14 cellular contexts compared by ENCODE assay signal in the genomic region with DNA sequence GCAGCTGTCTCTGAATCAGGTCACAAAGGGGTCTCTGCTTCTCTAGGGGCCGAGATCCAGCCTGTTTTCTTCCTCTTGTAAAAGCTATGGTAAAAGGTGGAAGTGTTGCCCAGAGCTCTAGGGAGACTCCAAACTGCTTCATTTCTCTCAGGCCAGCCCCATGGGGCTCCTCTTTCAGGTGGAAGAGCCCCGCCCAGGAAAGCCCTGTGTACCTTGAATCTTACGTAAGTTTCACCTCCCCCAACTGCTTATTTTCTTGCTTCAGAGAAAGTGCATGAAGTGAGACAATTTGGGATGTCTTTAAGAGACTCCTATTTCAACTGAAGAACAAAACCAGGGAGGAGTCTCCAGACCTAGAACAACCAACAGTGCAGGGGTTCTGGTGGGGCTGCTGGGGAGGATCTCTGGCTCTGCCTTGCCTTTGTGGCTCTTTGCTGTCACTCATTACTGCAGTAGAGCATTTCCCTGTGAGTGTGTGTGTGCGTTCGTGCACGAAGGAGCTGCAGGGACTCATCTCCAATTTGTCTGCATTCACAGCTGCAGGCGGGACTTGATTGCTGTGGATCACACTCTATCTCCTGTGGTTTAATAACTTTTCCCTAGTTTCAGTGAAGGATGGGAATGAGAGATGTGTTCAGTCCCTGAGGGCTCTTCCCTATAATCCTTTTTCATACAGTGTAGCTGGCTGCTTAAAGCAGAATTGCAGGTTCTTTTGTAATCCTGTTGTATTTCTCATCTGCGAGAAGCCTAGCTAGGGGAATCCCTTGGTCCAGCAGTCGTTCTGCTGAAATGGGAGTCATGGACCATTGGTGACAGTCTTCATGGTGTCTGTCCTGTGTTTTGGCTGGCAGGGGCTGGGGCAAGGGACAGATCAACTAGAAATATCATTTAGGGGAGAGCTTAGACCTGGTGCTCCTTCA. TPM values are rescaled to one million over a fixed set of nuclear protein-coding genes. Genes with fewer than 3 reads are reported as not detected.
A peak's percentile ranks its signal among the peaks of the same experiment; 100 is the strongest.
DNase-seq lines count a peak whose midpoint lies in the region; ATAC-seq and TF ChIP-seq lines count a peak whose summit lies in the region.
"Had no signal": no experiment of that assay in that cellular context is flagged by ENCODE, and none has a peak within 500 bp of the region (broad histone marks: within the 10 kb centered on the region; RNA-seq: fewer than 3 reads in every experiment).

No MANE protein-coding gene starts in this region.

- H3K9me3 ChIP-seq in Caco-2, result peaks cover 14% of the 10 kb centered on the region

- H3K27me3 Mint-ChIP-seq in Caco-2 (ENCODE audit: insufficient read depth, unreplicated experiment), result no peaks in the 10 kb centered on the region
- peaks cover 36% of the 10 kb centered on the region for H3K27me3 Mint-ChIP-seq in memory B cell

- H3K4me3 ChIP-seq in Caco-2 (ENCODE audit: low read depth, low read length), result 0 out of 2 replicates have a peak overlapping the region, but pooled peaks have one; percentile 9
- H3K4me3 ChIP-seq: thoracic aorta had no signal

- H3K9me3 Mint-ChIP-seq in Caco-2 (ENCODE audit: unreplicated experiment) (peaks cover 11% of the 10 kb centered on the region), memory B cell (peaks cover 6% of the 10 kb centered on the region)

- H3K27me3 ChIP-seq in Caco-2 (replicated peaks; ENCODE audit: control insufficient read depth, insufficient read depth, low read length), result no peaks in the 10 kb centered on the region

- H3K27ac Mint-ChIP-seq in Caco-2 (ENCODE audit: unreplicated experiment) (peak overlapping the region; percentile 76), memory B cell (no peak overlapping the region)

- H3K4me3 Mint-ChIP-seq in Caco-2 (ENCODE audit: unreplicated experiment), result peak overlapping the region; percentile 63
- no peak overlapping the region for H3K4me3 Mint-ChIP-seq in memory B cell

- POLR2A ChIA-PET in Caco-2 (lab: Charles Lee), result interaction anchor here (1.3 kb wide), 1 partner anchor 53 kb away, joined by 5 read pairs; a partner anchor contains a TSS
- POLR2A ChIA-PET in HEK293T (lab: Yijun Ruan, JAX), result interaction anchor here (0.9 kb wide), 1 partner anchor 35 kb away, joined by 3 read pairs; a partner anchor contains a TSS

- CTCF ChIA-PET in Caco-2 (lab: Charles Lee), result interaction anchor here (1.2 kb wide), 1 partner anchor 35 kb away, joined by 3 read pairs; a partner anchor contains a TSS
- CTCF ChIA-PET in HEK293T (lab: Yijun Ruan, JAX), result interaction anchor here (1.2 kb wide), 1 partner anchor 121 kb away, joined by 3 read pairs; no protein-coding TSS in a partner anchor

- H3K4me1 Mint-ChIP-seq in Caco-2 (ENCODE audit: low read depth, unreplicated experiment), result peaks cover 16% of the 10 kb centered on the region
- H3K4me1 Mint-ChIP-seq in memory B cell, result peaks cover 19% of the 10 kb centered on the region

- peak; percentile 41 for ATAC-seq in memory B cell (ENCODE audit: low read depth)
- ATAC-seq: left ventricle myocardium superior had no signal

- H3K4me1 ChIP-seq in Caco-2, result peaks cover 13% of the 10 kb centered on the region; the same call in 1 of the 2 replicates

- H3K36me3 ChIP-seq in Caco-2 (ENCODE audit: control insufficient read depth, insufficient read depth, low read length), result no peaks in the 10 kb centered on the region
- H3K36me3 ChIP-seq: thoracic aorta had no signal

- BruUV-seq in Caco-2 (replicated peaks; lab: Mats Ljungman, UMichigan), result no TSS peak

- DNase-seq in Caco-2, result peak in 1 of 2 experiments; percentile 29
- DNase-seq in HEK293T (ENCODE audit: extremely low spot score), result no peak
- DNase-seq in RPMI8226, result peak; percentile 49
- DNase-seq in memory B cell (ENCODE audit: low spot score in 2 of 2), result no peak
- DNase-seq in NCI-H2196 (lab: John Stamatoyannopoulos, UW; ENCODE audit: unreplicated experiment), result no peak
- no peak for DNase-seq in foreskin melanocyte
- no peak for DNase-seq in CD1c-positive myeloid dendritic cell (ENCODE audit: extremely low spot score)
- no peak for DNase-seq in NOMO-1 (lab: John Stamatoyannopoulos, UW; ENCODE audit: unreplicated experiment in 2 of 2)
- DNase-seq: activated CD4-positive, alpha-beta T cell treated with anti-CD3 and anti-CD28 coated beads for 48 hours; activated naive CD4-positive, alpha-beta T cell; left ventricle myocardium superior; NCI-H446; SW 1271 had no signal

- TF ChIP-seq CTCF in Caco-2 (IDR thresholded peaks at IDR 0.05; ENCODE audit: insufficient read depth in 1 of 2, low read depth in 1 of 2, low read length in 1 of 2, severe bottlenecking in 1 of 2, unreplicated experiment in 1 of 2), result no peak

- intact Hi-C loops in Caco-2 (cut with micrococcal nuclease; ENCODE audit: unreplicated experiment), result no loop called here

- peaks cover 12% of the 10 kb centered on the region for H3K36me3 Mint-ChIP-seq in Caco-2 (ENCODE audit: insufficient read depth, unreplicated experiment)
- peaks cover 7% of the 10 kb centered on the region for H3K36me3 Mint-ChIP-seq in memory B cell

TF ChIP-seq in HEK293T, 16 proteins besides CTCF, POLR2A, EP300 and RAD21:
- TF ChIP-seq, protein P1, sequence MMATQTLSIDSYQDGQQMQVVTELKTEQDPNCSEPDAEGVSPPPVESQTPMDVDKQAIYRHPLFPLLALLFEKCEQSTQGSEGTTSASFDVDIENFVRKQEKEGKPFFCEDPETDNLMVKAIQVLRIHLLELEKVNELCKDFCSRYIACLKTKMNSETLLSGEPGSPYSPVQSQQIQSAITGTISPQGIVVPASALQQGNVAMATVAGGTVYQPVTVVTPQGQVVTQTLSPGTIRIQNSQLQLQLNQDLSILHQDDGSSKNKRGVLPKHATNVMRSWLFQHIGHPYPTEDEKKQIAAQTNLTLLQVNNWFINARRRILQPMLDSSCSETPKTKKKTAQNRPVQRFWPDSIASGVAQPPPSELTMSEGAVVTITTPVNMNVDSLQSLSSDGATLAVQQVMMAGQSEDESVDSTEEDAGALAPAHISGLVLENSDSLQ (IDR thresholded peaks at IDR 0.05), result peak; percentile 24; the same call in 1 of the 2 replicates
- no peak for TF ChIP-seq ARNT (IDR thresholded peaks at IDR 0.05)

RNA-seq across cellular contexts. Expression of a gene that starts 2.7 kb away (rescaled TPM):
- total RNA-seq in Caco-2 (2022), result 2.5 and 3.3 TPM in 2 replicates

RNA-seq across cellular contexts. Expression of a gene that starts 23.2 kb away (rescaled TPM):
- total RNA-seq in Caco-2 (2022), result not detected in 2 replicates
- total RNA-seq: left ventricle myocardium superior, thoracic aorta had no signal

RNA-seq across cellular contexts. Expression of a gene that starts 35.3 kb away (rescaled TPM):
- total RNA-seq in Caco-2 (2022), result 23.1 and 24.0 TPM in 2 replicates

RNA-seq across cellular contexts. Expression of a gene that starts 37.8 kb away (rescaled TPM):
- total RNA-seq in Caco-2 (2022), result 711 and 784 TPM in 2 replicates
- total RNA-seq: left ventricle myocardium superior, thoracic aorta had no signal

RNA-seq across cellular contexts. Expression of a gene that starts 46.1 kb away (rescaled TPM):
- total RNA-seq in Caco-2 (2022), result 1.5 and 2.6 TPM in 2 replicates
